8 cellular contexts compared by ENCODE assay signal in genomic region chr2:226030369-226031077, GRCh38.
DNase-seq lines count a peak whose midpoint lies in the region; ATAC-seq and TF ChIP-seq lines count a peak whose summit lies in the region.

No MANE protein-coding gene starts in this region.

- H3K27me3 ChIP-seq in brain microvascular endothelial cell (replicated peaks) (no peaks in the 10 kb centered on the region), left lung (no peaks in the 10 kb centered on the region), tibial artery (no peaks in the 10 kb centered on the region)

- ATAC-seq in left lung = peak; percentile 34

- H3K4me1 ChIP-seq in left lung (peaks cover 0 to 16% of the 10 kb centered on the region in 2 donors), tibial artery (peaks cover 0 to 20% (median 11%) of the 10 kb centered on the region in 4 donors)

- in situ Hi-C loops in brain microvascular endothelial cell (cut with HindIII; ENCODE audit: low pct_ligation_motif_present, low sequenced_read_pairs) = no loop called here

- peak overlapping the region; percentile 44 for H3K4me3 ChIP-seq in LNCaP clone FGC (ENCODE audit: low read depth, low read length)
- peak overlapping the region; percentile 63 for H3K4me3 ChIP-seq in brain microvascular endothelial cell (ENCODE audit: low read depth, low read length)
- peak overlapping the region; percentile 42 to 48 for H3K4me3 ChIP-seq in left lung
- H3K4me3 ChIP-seq in tibial artery = peak overlapping the region; percentile 48 to 55

- DNase-seq in ELF-1 (ENCODE audit: low read depth, low spot score) = peak; percentile 2
- DNase-seq in LNCaP clone FGC (ENCODE audit: low read depth) = no peak
- DNase-seq in brain microvascular endothelial cell = no peak
- DNase-seq in left lung = peak in 1 of 2 donors; percentile 60
- DNase-seq in tibial artery = no peak
- no peak for DNase-seq in HUDEP-2 (lab: John Stamatoyannopoulos, UW; ENCODE audit: unreplicated experiment in 76 of 76)
- DNase-seq in cerebellar cortex (ENCODE audit: low spot score) = no peak
- no peak for DNase-seq in NCI-H526 treated with DMSO at 0.1 percent for 48 hours (lab: John Stamatoyannopoulos, UW)

- TF ChIP-seq CTCF in LNCaP clone FGC (IDR thresholded peaks at IDR 0.05; ENCODE audit: control insufficient read depth, extremely low read depth, insufficient read depth) = no peak
- TF ChIP-seq CTCF in brain microvascular endothelial cell (IDR thresholded peaks at IDR 0.05; ENCODE audit: low read depth, low read length, missing control alignments) = no peak
- TF ChIP-seq CTCF in left lung (IDR thresholded peaks at IDR 0.05) = no peak
- no peak for TF ChIP-seq CTCF in tibial artery (IDR thresholded peaks at IDR 0.05)

- H3K36me3 ChIP-seq in brain microvascular endothelial cell (replicated peaks) (no peaks in the 10 kb centered on the region), left lung (no peaks in the 10 kb centered on the region), tibial artery (no peaks in the 10 kb centered on the region)

- intact Hi-C loops in left lung (cut with DNase I) (no loop called here), tibial artery (cut with DNase I; ENCODE audit: low total_unique reads) (no loop called here)

- H3K9me3 ChIP-seq in left lung = no peaks in the 10 kb centered on the region
- H3K9me3 ChIP-seq in tibial artery = no peaks in the 10 kb centered on the region

- H3K27ac ChIP-seq in brain microvascular endothelial cell = peak overlapping the region; percentile 76
- peak overlapping the region; percentile 55 to 84 for H3K27ac ChIP-seq in left lung
- H3K27ac ChIP-seq in tibial artery = peak overlapping the region; percentile 15 to 49
